Comparison of ENCODE assay signal across 8 cellular contexts in genomic region chrX:18674788-18675735, GRCh38. TPM values are rescaled to one million over a fixed set of nuclear protein-coding genes. Genes with fewer than 3 reads are reported as not detected.
A peak's percentile ranks its signal among the peaks of the same experiment; 100 is the strongest.
DNase-seq lines count a peak whose midpoint lies in the region; ATAC-seq and TF ChIP-seq lines count a peak whose summit lies in the region.

No MANE protein-coding gene starts in this region.

- no peaks in the 10 kb centered on the region for H3K9me3 ChIP-seq in MG63
- H3K9me3 ChIP-seq in adipocyte (ENCODE audit: control insufficient read depth, low read length) = no peaks in the 10 kb centered on the region
- H3K9me3 ChIP-seq in heart right ventricle = no peaks in the 10 kb centered on the region
- no peaks in the 10 kb centered on the region for H3K9me3 ChIP-seq in upper lobe of right lung

- H3K36me3 ChIP-seq in MG63 = no peaks in the 10 kb centered on the region
- H3K36me3 ChIP-seq in adipocyte (ENCODE audit: control insufficient read depth, insufficient read depth, low read length, severe bottlenecking) = no peaks in the 10 kb centered on the region
- H3K36me3 ChIP-seq in heart right ventricle = no peaks in the 10 kb centered on the region
- no peaks in the 10 kb centered on the region for H3K36me3 ChIP-seq in upper lobe of right lung

- H3K4me1 ChIP-seq in adipocyte (ENCODE audit: control insufficient read depth, insufficient read depth, low read length) = no peaks in the 10 kb centered on the region
- H3K4me1 ChIP-seq in heart right ventricle = peaks cover 0 to 7% (median 0%) of the 10 kb centered on the region in 9 donors
- no peaks in the 10 kb centered on the region for H3K4me1 ChIP-seq in upper lobe of right lung

- no peak for TF ChIP-seq CTCF in heart right ventricle (IDR thresholded peaks at IDR 0.05)
- no peak for TF ChIP-seq CTCF in upper lobe of right lung (IDR thresholded peaks at IDR 0.05)

- H3K4me3 ChIP-seq in GM08714 (ENCODE audit: low read length) (peak overlapping the region; percentile 62; the same call in 1 of the 2 replicates), MG63 (peak overlapping the region; percentile 74), adipocyte (ENCODE audit: low read length) (peak overlapping the region; percentile 81), heart right ventricle (peak overlapping the region; percentile 43 to 81 (median 72)), upper lobe of right lung (peak overlapping the region; percentile 60)

- H3K27me3 ChIP-seq in MG63 (no peaks in the 10 kb centered on the region), adipocyte (replicated peaks; ENCODE audit: control insufficient read depth, insufficient read depth, low read length) (no peaks in the 10 kb centered on the region), heart right ventricle (peaks cover 0 to 11% (median 0%) of the 10 kb centered on the region in 7 donors), upper lobe of right lung (no peaks in the 10 kb centered on the region)

- ATAC-seq in heart right ventricle (peak; percentile 92 to 98 (median 96)), upper lobe of right lung (peak; percentile 96)

- whole genome bisulfite sequencing in heart right ventricle, 2 donors = 2% methylated on average over 42 to 74 of the region's 74 CpGs

- DNase-seq in HCEC 1CT = peak; percentile 40
- peak; percentile 63 for DNase-seq in MG63
- DNase-seq in SW 1271 (lab: John Stamatoyannopoulos, UW) = peak; percentile 8 to 29
- peak; percentile 85 for DNase-seq in adipocyte (ENCODE audit: low read depth)
- DNase-seq in heart right ventricle = peak; percentile 75 to 77
- DNase-seq in posterior vena cava (ENCODE audit: low spot score) = peak; percentile 92
- DNase-seq in upper lobe of right lung = peak; percentile 86

- H3K27ac ChIP-seq in heart right ventricle = peak overlapping the region; percentile 64 to 95 (median 84)
- peak overlapping the region; percentile 88 for H3K27ac ChIP-seq in upper lobe of right lung

- intact Hi-C loops in heart right ventricle (cut with DNase I) = loop anchor here in 7 of 10 donors (2.0 to 10.0 kb wide), 6 partner anchors 202 to 250 kb away; partner anchors contain the start of gene CDKL5 (in 2 of the 7)
- intact Hi-C loops in posterior vena cava (cut with DNase I) = loop anchor here in 1 of 2 donors (10.0 kb wide), 1 partner anchor 220 kb away; no protein-coding TSS in a partner anchor
- intact Hi-C loops in upper lobe of right lung (cut with DNase I) = no loop called here

- H3K9ac ChIP-seq in adipocyte (ENCODE audit: low read length) = peak overlapping the region; percentile 82

RNA-seq across cellular contexts. Expression of gene RS1, which starts 3.2 kb away (rescaled TPM):
- total RNA-seq in MG63 (2014; rRNA removed; shearing (Covaris generic); ENCODE audit: low replicate concordance) = not detected in 2 replicates
- total RNA-seq in heart right ventricle (not detected), posterior vena cava (not detected), upper lobe of right lung (4.7 TPM)
- not detected for polyA plus RNA-seq in heart right ventricle

RNA-seq across cellular contexts. Expression of gene PPEF1, which starts 32.4 kb away (rescaled TPM):
- total RNA-seq in MG63 (2014; rRNA removed; shearing (Covaris generic); ENCODE audit: low replicate concordance) = not detected in 2 replicates
- total RNA-seq in heart right ventricle (under 1 TPM in 4 of 10 donors, not detected in 6; 0.26 to 0.93 (median 0.39) TPM), posterior vena cava (under 1 TPM in 1 of 2 donors, not detected in 1; 0.24 TPM), upper lobe of right lung (1.1 TPM)
- polyA plus RNA-seq in heart right ventricle = under 1 TPM; 0.07 to 0.29 TPM

Comparison
In these comparisons a context has a peak if more than half of its experiments do, and no peak if none do; other contexts are left out.
1. Peak in every context shown above with its lines: DNase-seq, ATAC-seq, H3K4me3 ChIP-seq and H3K27ac ChIP-seq.
2. DNase-seq: peak in every context shown above with its lines; median percentile 92 in posterior vena cava; 86 in upper lobe of right lung; 85 in adipocyte; 76 in heart right ventricle; 63 in MG63; 40 in HCEC 1CT; 18 in SW 1271.